2 cellular contexts compared by ENCODE assay signal in the genomic region with DNA sequence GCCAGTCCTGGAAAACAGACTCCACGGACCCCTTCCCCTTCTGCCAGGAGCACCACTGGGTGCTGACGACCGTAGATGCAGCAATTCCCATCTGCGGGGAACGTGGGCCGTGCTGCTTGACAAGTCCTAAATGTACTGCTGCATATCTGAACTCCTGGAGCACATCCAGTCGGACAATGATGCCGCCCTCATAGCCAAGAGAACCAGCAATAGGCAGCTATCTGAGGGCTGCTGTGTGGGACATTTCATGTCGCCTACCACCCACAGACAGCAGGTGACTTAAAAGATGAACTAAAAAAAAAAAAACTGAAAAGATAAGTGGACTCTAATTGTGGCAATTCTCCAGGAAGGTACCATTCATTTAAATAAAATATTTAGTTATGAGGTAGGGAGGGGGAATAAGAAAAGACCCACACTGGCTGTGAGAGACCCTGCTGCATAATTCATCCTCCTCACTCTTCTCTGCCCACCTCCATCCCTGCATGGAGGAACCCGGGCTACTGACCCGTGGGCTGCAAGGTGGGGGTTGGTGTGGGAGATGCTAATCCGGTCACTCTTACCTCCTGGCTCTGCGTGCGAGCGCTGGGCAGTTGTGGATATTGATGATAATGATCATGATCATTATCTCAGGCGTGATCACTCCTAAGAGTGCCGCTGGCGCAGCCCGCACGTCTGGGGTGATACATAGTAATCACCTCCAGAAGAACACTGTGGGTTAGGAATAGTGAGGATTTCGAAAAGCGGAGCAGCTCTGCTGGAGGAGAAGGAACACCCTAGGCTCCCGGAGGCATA.
TF ChIP-seq lines count a peak whose summit lies in the region.

No MANE protein-coding gene starts in this region.

TF ChIP-seq in SK-N-SH, 30 proteins besides CTCF, POLR2A, EP300 and RAD21 (continued from another document):
- TF ChIP-seq, protein P1, sequence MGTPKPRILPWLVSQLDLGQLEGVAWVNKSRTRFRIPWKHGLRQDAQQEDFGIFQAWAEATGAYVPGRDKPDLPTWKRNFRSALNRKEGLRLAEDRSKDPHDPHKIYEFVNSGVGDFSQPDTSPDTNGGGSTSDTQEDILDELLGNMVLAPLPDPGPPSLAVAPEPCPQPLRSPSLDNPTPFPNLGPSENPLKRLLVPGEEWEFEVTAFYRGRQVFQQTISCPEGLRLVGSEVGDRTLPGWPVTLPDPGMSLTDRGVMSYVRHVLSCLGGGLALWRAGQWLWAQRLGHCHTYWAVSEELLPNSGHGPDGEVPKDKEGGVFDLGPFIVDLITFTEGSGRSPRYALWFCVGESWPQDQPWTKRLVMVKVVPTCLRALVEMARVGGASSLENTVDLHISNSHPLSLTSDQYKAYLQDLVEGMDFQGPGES (IDR thresholded peaks at IDR 0.05; ENCODE audit: low read depth, low read length), result no peak
- TF ChIP-seq NRF1 (IDR thresholded peaks at IDR 0.05; ENCODE audit: low read depth, low read length) (no peak), ELF1 (IDR thresholded peaks at IDR 0.05) (no peak), GABPA (IDR thresholded peaks at IDR 0.05; ENCODE audit: low read depth) (no peak), USF2 (IDR thresholded peaks at IDR 0.05; ENCODE audit: borderline replicate concordance, low read depth, low read length) (no peak), TCF12 (IDR thresholded peaks at IDR 0.05) (no peak), MXI1 (IDR thresholded peaks at IDR 0.05; ENCODE audit: low read depth, low read length) (no peak)

TF ChIP-seq in SK-N-SH treated with all-trans-retinoic acid at 6 μM for 48 hours, 23 proteins besides CTCF, POLR2A, EP300 and RAD21 (continued from another document):
- TF ChIP-seq, protein P2, sequence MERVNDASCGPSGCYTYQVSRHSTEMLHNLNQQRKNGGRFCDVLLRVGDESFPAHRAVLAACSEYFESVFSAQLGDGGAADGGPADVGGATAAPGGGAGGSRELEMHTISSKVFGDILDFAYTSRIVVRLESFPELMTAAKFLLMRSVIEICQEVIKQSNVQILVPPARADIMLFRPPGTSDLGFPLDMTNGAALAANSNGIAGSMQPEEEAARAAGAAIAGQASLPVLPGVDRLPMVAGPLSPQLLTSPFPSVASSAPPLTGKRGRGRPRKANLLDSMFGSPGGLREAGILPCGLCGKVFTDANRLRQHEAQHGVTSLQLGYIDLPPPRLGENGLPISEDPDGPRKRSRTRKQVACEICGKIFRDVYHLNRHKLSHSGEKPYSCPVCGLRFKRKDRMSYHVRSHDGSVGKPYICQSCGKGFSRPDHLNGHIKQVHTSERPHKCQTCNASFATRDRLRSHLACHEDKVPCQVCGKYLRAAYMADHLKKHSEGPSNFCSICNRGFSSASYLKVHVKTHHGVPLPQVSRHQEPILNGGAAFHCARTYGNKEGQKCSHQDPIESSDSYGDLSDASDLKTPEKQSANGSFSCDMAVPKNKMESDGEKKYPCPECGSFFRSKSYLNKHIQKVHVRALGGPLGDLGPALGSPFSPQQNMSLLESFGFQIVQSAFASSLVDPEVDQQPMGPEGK (CRISPR knock-in tag; IDR thresholded peaks at IDR 0.05; ENCODE audit: borderline replicate concordance), result no peak
- TF ChIP-seq ZNF565 (CRISPR knock-in tag; conservative IDR thresholded peaks at IDR 0.05; ENCODE audit: low read depth) (no peak), ZC3H10 (CRISPR knock-in tag; IDR thresholded peaks at IDR 0.05) (no peak), CREB5 (CRISPR knock-in tag; IDR thresholded peaks at IDR 0.05; ENCODE audit: low read depth) (no peak), CSRNP3 (CRISPR knock-in tag; IDR thresholded peaks at IDR 0.05) (no peak)
